ENCODE assay signal across 13 cellular contexts in the genomic region with DNA sequence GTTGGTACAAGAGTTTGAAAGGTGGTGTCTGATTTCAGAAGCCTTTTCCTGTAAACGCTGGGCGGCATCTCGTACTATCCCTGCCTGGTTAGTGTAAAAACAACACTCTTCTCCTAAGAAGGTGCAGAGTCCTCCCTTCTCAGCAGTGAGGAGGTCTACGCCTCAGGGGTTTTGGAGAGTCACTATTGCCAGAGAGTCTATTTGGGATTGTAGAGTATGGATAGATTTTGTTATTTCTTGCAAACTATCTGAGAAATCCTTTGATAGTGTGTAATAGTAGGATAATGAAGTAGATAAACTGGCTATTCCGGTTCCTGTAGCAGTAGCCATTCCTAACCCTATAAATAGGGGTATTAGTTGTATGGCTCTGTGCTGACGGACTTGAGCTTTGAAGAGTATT. TPM values are rescaled to one million over a fixed set of nuclear protein-coding genes. Genes with fewer than 3 reads are reported as not detected.
DNase-seq lines count a peak whose midpoint lies in the region; ATAC-seq and TF ChIP-seq lines count a peak whose summit lies in the region.
"Not testable (repeated sequence)": the region's sequence is repeated elsewhere in the genome, so short reads cannot be mapped to it uniquely, and the experiment has no call there.
"Had no signal": no experiment of that assay in that cellular context is flagged by ENCODE, and none has a peak within 500 bp of the region (broad histone marks: within the 10 kb centered on the region; RNA-seq: fewer than 3 reads in every experiment).

No MANE protein-coding gene starts in this region.

- H3K9me2 ChIP-seq in hepatocyte (replicated peaks; ENCODE audit: insufficient read depth) = not testable (repeated sequence)

- H3K9ac ChIP-seq in BLaER1 treated with 17β-estradiol and CSF1 and Interleukin-3, amounts not matched to agents 10 nM and 100 nM = peak overlapping the region in 1 of 11 experiments; percentile 38; a peak in 1 of 22 replicates

- peaks cover 15% of the 10 kb centered on the region for H3K79me2 ChIP-seq in hepatocyte

- peak; percentile 55 for DNase-seq in HT-29 (ENCODE audit: low spot score)
- peak; percentile 23 to 45 for DNase-seq in NCI-H526 (lab: John Stamatoyannopoulos, UW)
- not testable (repeated sequence) for DNase-seq in RWPE2 (ENCODE audit: low spot score); hepatocyte (ENCODE audit: low spot score)
- peak; percentile 56 for DNase-seq in epithelial cell of esophagus (ENCODE audit: low read depth)

- H3K9me3 ChIP-seq in BLaER1 treated with 17β-estradiol and CSF1 and Interleukin-3, amounts not matched to agents 10 nM and 100 nM (replicated peaks in 1 of 11) = peaks cover 0 to 34% (median 26%) of the 10 kb centered on the region in 11 experiments; a peak in 20 of 22 replicates
- not testable (repeated sequence) for H3K9me3 ChIP-seq in RWPE2 (ENCODE audit: severe bottlenecking); hepatocyte (ENCODE audit: low read depth); neutrophil

- H3K27ac ChIP-seq in BLaER1 treated with 17β-estradiol and CSF1 and Interleukin-3, amounts not matched to agents 10 nM and 100 nM = peak overlapping the region in 6 of 11 experiments; percentile 30 to 87 (median 76); a peak in 8 of 22 replicates
- peak overlapping the region; percentile 30 for H3K27ac ChIP-seq in RWPE2 (ENCODE audit: poor library complexity, severe bottlenecking)
- H3K27ac ChIP-seq in hepatocyte = peak overlapping the region; percentile 53
- H3K27ac ChIP-seq in neutrophil = peak overlapping the region; percentile 72
- H3K27ac ChIP-seq in skin epidermis = peak overlapping the region in 20 of 21 experiments; percentile 4 to 81 (median 63)

- ATAC-seq in RWPE2 (ENCODE audit: low read depth) = not testable (repeated sequence)

- H3K4me1 ChIP-seq in BLaER1 treated with 17β-estradiol and CSF1 and Interleukin-3, amounts not matched to agents 10 nM and 100 nM = peaks cover 18 to 100% (median 52%) of the 10 kb centered on the region in 10 experiments
- H3K4me1 ChIP-seq in RWPE2 (ENCODE audit: insufficient read depth, poor library complexity, severe bottlenecking) (peaks cover 23% of the 10 kb centered on the region), hepatocyte (ENCODE audit: insufficient read depth) (peaks cover 11% of the 10 kb centered on the region), neutrophil (ENCODE audit: control insufficient read depth in 1 of 2, insufficient read depth in 1 of 2, low read depth in 1 of 2, low read length in 1 of 2) (peaks cover 49% of the 10 kb centered on the region in 2 experiments)

- H3K4me3 ChIP-seq in BLaER1 treated with 17β-estradiol and CSF1 and Interleukin-3, amounts not matched to agents 10 nM and 100 nM; RWPE2 (ENCODE audit: severe bottlenecking); hepatocyte; neutrophil (ENCODE audit: low read depth in 1 of 2, low read length in 1 of 2); skin epidermis: not testable (repeated sequence)
- H3K4me3 ChIP-seq in epithelial cell of esophagus (ENCODE audit: low read length) = peak overlapping the region; percentile 20

- not testable (repeated sequence) for H3K27me3 ChIP-seq in BLaER1 treated with 17β-estradiol and CSF1 and Interleukin-3, amounts not matched to agents 10 nM and 100 nM; RWPE2 (ENCODE audit: insufficient read depth, poor library complexity, severe bottlenecking); hepatocyte; neutrophil

- H3K36me3 ChIP-seq in BLaER1 treated with 17β-estradiol and CSF1 and Interleukin-3, amounts not matched to agents 10 nM and 100 nM = peaks cover 85 to 100% (median 96%) of the 10 kb centered on the region in 11 experiments
- peaks cover 31% of the 10 kb centered on the region for H3K36me3 ChIP-seq in RWPE2 (ENCODE audit: low read depth)
- H3K36me3 ChIP-seq in hepatocyte (replicated peaks; ENCODE audit: insufficient read depth, low read depth) = not testable (repeated sequence)
- peaks cover 49% of the 10 kb centered on the region for H3K36me3 ChIP-seq in neutrophil

- not testable (repeated sequence) for H2AFZ ChIP-seq in hepatocyte

- 64% methylated on average over 6 of the region's 6 CpGs for WGBS in hepatocyte (ENCODE audit: low lambda C conversion rate, missing lambda C conversion rate)

- not testable (repeated sequence) for TF ChIP-seq CTCF in RWPE2 (IDR thresholded peaks at IDR 0.05; ENCODE audit: poor library complexity, severe bottlenecking); epithelial cell of esophagus (IDR thresholded peaks at IDR 0.05; ENCODE audit: insufficient read depth, low read depth, low read length, missing control alignments); hepatocyte (IDR thresholded peaks at IDR 0.05; ENCODE audit: poor library complexity); neutrophil (IDR thresholded peaks at IDR 0.05)

- H3K4me2 ChIP-seq in BLaER1 treated with 17β-estradiol and CSF1 and Interleukin-3, amounts not matched to agents 10 nM and 100 nM = peak overlapping the region in 4 of 11 experiments; percentile 26 to 99 (median 97); a peak in 7 of 22 replicates
- H3K4me2 ChIP-seq in hepatocyte = peak overlapping the region; percentile 62

- peaks cover 0 to 100% (median 48%) of the 10 kb centered on the region in 11 experiments; a peak in 14 of 22 replicates for H4K20me1 ChIP-seq in BLaER1 treated with 17β-estradiol and CSF1 and Interleukin-3, amounts not matched to agents 10 nM and 100 nM
- H4K20me1 ChIP-seq in hepatocyte (ENCODE audit: insufficient read depth, poor library complexity, severe bottlenecking) = not testable (repeated sequence)

RNA-seq across cellular contexts. Expression of gene IGSF6, which starts 21.5 kb away (rescaled TPM):
- not detected in 2 replicates for total RNA-seq in HT-29 (2014; rRNA removed; shearing (Covaris generic))
- 0.56 and 0.70 TPM in 2 replicates for total RNA-seq in hepatocyte
- 0.35 and 2.2 TPM in 2 replicates for polyA plus RNA-seq in hepatocyte
- total RNA-seq: H1, H9, HepG2 had no signal
- polyA plus RNA-seq: A549, BJ, H1, HepG2 had no signal

RNA-seq across cellular contexts. Expression of gene METTL9, which starts 31.5 kb away (rescaled TPM):
- total RNA-seq in HT-29 (2014; rRNA removed; shearing (Covaris generic)) = 120 and 131 TPM in 2 replicates
- 222 and 229 TPM in 2 replicates for total RNA-seq in hepatocyte
- 112 TPM in 2 replicates for polyA plus RNA-seq in hepatocyte

RNA-seq across cellular contexts. Expression of gene OTOA, which starts 32.9 kb away (rescaled TPM):
- total RNA-seq in HT-29 (2014; rRNA removed; shearing (Covaris generic)) = 0.05 and 0.08 TPM in 2 replicates
- total RNA-seq in hepatocyte = 0.07 TPM in 1 of 2 replicates, not detected in the other
- not detected in 2 replicates for polyA plus RNA-seq in hepatocyte
